In the genomic region with DNA sequence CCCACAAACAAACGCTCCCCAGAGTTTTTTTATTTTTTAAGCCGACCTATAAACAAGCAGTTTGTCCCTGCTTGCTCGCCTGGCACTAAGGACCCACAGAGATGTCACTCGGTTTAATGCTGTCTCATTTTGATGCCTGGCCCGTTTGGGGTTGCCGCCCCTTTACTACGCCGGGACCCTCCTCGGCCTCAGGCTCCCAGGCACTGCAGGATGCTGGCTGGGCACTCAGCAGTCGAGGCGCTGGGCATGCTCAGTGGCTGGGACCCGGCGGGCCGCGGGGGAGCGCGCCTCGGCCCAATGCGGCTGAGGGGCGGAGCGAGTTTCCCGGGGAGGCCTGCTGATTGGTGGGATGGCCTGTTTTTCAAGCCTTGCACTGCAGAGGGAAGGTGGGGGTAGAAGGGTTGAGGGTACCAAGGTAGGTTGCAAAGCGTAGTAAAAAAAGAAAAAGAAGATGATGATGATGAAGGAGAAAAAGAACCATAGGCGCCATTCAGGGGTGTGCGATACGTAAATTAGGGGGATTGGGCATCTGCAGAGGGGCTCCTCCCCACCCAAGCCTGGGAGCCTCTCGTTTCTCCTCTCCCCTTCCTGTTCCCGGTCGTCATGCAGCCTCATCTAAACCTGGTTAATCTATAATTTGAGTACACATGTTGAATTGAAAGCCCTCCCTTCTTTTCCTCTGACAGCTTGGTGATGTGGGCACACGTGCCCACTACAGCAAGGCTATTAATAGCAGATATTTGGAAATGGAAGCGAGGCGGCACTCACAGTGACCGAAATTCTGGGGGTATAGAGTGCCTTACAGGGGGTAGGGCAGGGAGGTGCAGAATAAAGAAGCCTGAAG, we compare ENCODE assay signal across 1 cellular context.
TF ChIP-seq lines count a peak whose summit lies in the region.

No MANE protein-coding gene starts in this region.

TF ChIP-seq in HepG2, 621 proteins besides CTCF, POLR2A, EP300 and RAD21 (continued from another document and continues in another):
- TF ChIP-seq, protein P1, sequence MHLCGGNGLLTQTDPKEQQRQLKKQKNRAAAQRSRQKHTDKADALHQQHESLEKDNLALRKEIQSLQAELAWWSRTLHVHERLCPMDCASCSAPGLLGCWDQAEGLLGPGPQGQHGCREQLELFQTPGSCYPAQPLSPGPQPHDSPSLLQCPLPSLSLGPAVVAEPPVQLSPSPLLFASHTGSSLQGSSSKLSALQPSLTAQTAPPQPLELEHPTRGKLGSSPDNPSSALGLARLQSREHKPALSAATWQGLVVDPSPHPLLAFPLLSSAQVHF (CRISPR knock-in tag; IDR thresholded peaks at IDR 0.05): no peak
- TF ChIP-seq NR1H2 (CRISPR knock-in tag; IDR thresholded peaks at IDR 0.05; ENCODE audit: borderline replicate concordance, low read depth) (no peak), NCOA5 (CRISPR knock-in tag; IDR thresholded peaks at IDR 0.05) (no peak), ZNF34 (CRISPR knock-in tag; IDR thresholded peaks at IDR 0.05; ENCODE audit: borderline replicate concordance) (no peak), TCF12 (IDR thresholded peaks at IDR 0.05) (no peak), TCF12 (CRISPR knock-in tag; IDR thresholded peaks at IDR 0.05) (no peak; the same call in 1 of the 2 replicates), SOX5 (CRISPR knock-in tag; IDR thresholded peaks at IDR 0.05; ENCODE audit: borderline replicate concordance) (0 out of 2 replicates have a peak, but pooled peaks have one; percentile 9), KAT8 (CRISPR knock-in tag; IDR thresholded peaks at IDR 0.05) (peak; percentile 48), AGO2 (optimal IDR thresholded peaks at IDR 0.05; ENCODE audit: low read depth, low read length) (peak; percentile 54), NR3C1 (CRISPR knock-in tag; IDR thresholded peaks at IDR 0.05) (no peak), REPIN1 (CRISPR knock-in tag; IDR thresholded peaks at IDR 0.05; ENCODE audit: borderline replicate concordance, low read depth) (no peak), FLYWCH1 (CRISPR knock-in tag; IDR thresholded peaks at IDR 0.05) (no peak), ZBTB8A (CRISPR knock-in tag; IDR thresholded peaks at IDR 0.05; ENCODE audit: borderline replicate concordance, low read depth) (no peak), ZBTB42 (CRISPR knock-in tag; IDR thresholded peaks at IDR 0.05) (no peak), CBFB (CRISPR knock-in tag; IDR thresholded peaks at IDR 0.05) (no peak), MTA1 (CRISPR knock-in tag; IDR thresholded peaks at IDR 0.05; ENCODE audit: borderline replicate concordance) (no peak), ZNF550 (CRISPR knock-in tag; IDR thresholded peaks at IDR 0.05; ENCODE audit: borderline replicate concordance) (no peak; the same call in 1 of the 2 replicates), MXD4 (CRISPR knock-in tag; IDR thresholded peaks at IDR 0.05) (no peak), ETV5 (CRISPR knock-in tag; IDR thresholded peaks at IDR 0.05; ENCODE audit: borderline replicate concordance) (0 out of 2 replicates have a peak, but pooled peaks have one; percentile 5), SNAI1 (CRISPR knock-in tag; IDR thresholded peaks at IDR 0.05; ENCODE audit: borderline replicate concordance) (no peak), POLR2AphosphoS5 (IDR thresholded peaks at IDR 0.05; ENCODE audit: low read depth, low read length) (peak; percentile 63), SAFB2 (CRISPR knock-in tag; IDR thresholded peaks at IDR 0.05; ENCODE audit: borderline replicate concordance, low read depth) (no peak), TEAD3 (CRISPR knock-in tag; optimal IDR thresholded peaks at IDR 0.05; ENCODE audit: borderline replicate concordance) (peak; percentile 4), RBM22 (optimal IDR thresholded peaks at IDR 0.05; ENCODE audit: low read length) (no peak), ZNF670 (CRISPR knock-in tag; IDR thresholded peaks at IDR 0.05; ENCODE audit: borderline replicate concordance) (no peak), ADNP (CRISPR knock-in tag; IDR thresholded peaks at IDR 0.05) (no peak), YEATS4 (CRISPR knock-in tag; IDR thresholded peaks at IDR 0.05; ENCODE audit: borderline replicate concordance) (0 out of 2 replicates have a peak, but pooled peaks have one; percentile 3), ZFP36 (IDR thresholded peaks at IDR 0.05; ENCODE audit: borderline replicate concordance, low read depth, low read length, partially characterized antibody) (no peak), SALL1 (CRISPR knock-in tag; IDR thresholded peaks at IDR 0.05) (peak; percentile 23; the same call in 1 of the 2 replicates), ZFP1 (CRISPR knock-in tag; IDR thresholded peaks at IDR 0.05) (no peak), ZNF737 (CRISPR knock-in tag; IDR thresholded peaks at IDR 0.05; ENCODE audit: borderline replicate concordance) (no peak), THAP11 (CRISPR knock-in tag; IDR thresholded peaks at IDR 0.05) (no peak), TBP (CRISPR knock-in tag; IDR thresholded peaks at IDR 0.05) (no peak), AGO1 (IDR thresholded peaks at IDR 0.05; ENCODE audit: low read depth, low read length, poor library complexity, severe bottlenecking) (peak; percentile 72), ZNF724P (CRISPR knock-in tag; IDR thresholded peaks at IDR 0.05; ENCODE audit: borderline replicate concordance) (no peak), ZNF615 (CRISPR knock-in tag; IDR thresholded peaks at IDR 0.05; ENCODE audit: borderline replicate concordance) (no peak), RFX5 (IDR thresholded peaks at IDR 0.05; ENCODE audit: low read depth, low read length) (no peak), ELF4 (CRISPR knock-in tag; IDR thresholded peaks at IDR 0.05; ENCODE audit: borderline replicate concordance) (no peak), PRPF4 (IDR thresholded peaks at IDR 0.05; ENCODE audit: low read depth, low read length, poor library complexity, severe bottlenecking) (no peak), RBM39 (IDR thresholded peaks at IDR 0.05; ENCODE audit: low read depth, low read length, poor library complexity, severe bottlenecking) (peak; percentile 83), DMAP1 (CRISPR knock-in tag; IDR thresholded peaks at IDR 0.05) (peak; percentile 66)
- TF ChIP-seq, protein P2, sequence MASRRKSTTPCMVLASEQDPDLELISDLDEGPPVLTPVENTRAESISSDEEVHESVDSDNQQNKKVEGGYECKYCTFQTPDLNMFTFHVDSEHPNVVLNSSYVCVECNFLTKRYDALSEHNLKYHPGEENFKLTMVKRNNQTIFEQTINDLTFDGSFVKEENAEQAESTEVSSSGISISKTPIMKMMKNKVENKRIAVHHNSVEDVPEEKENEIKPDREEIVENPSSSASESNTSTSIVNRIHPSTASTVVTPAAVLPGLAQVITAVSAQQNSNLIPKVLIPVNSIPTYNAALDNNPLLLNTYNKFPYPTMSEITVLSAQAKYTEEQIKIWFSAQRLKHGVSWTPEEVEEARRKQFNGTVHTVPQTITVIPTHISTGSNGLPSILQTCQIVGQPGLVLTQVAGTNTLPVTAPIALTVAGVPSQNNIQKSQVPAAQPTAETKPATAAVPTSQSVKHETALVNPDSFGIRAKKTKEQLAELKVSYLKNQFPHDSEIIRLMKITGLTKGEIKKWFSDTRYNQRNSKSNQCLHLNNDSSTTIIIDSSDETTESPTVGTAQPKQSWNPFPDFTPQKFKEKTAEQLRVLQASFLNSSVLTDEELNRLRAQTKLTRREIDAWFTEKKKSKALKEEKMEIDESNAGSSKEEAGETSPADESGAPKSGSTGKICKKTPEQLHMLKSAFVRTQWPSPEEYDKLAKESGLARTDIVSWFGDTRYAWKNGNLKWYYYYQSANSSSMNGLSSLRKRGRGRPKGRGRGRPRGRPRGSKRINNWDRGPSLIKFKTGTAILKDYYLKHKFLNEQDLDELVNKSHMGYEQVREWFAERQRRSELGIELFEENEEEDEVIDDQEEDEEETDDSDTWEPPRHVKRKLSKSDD (CRISPR knock-in tag; IDR thresholded peaks at IDR 0.05; ENCODE audit: low read depth): no peak
- TF ChIP-seq, protein P3, sequence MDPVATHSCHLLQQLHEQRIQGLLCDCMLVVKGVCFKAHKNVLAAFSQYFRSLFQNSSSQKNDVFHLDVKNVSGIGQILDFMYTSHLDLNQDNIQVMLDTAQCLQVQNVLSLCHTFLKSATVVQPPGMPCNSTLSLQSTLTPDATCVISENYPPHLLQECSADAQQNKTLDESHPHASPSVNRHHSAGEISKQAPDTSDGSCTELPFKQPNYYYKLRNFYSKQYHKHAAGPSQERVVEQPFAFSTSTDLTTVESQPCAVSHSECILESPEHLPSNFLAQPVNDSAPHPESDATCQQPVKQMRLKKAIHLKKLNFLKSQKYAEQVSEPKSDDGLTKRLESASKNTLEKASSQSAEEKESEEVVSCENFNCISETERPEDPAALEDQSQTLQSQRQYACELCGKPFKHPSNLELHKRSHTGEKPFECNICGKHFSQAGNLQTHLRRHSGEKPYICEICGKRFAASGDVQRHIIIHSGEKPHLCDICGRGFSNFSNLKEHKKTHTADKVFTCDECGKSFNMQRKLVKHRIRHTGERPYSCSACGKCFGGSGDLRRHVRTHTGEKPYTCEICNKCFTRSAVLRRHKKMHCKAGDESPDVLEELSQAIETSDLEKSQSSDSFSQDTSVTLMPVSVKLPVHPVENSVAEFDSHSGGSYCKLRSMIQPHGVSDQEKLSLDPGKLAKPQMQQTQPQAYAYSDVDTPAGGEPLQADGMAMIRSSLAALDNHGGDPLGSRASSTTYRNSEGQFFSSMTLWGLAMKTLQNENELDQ (CRISPR knock-in tag; IDR thresholded peaks at IDR 0.05; ENCODE audit: borderline replicate concordance): no peak
- TF ChIP-seq, protein P4, sequence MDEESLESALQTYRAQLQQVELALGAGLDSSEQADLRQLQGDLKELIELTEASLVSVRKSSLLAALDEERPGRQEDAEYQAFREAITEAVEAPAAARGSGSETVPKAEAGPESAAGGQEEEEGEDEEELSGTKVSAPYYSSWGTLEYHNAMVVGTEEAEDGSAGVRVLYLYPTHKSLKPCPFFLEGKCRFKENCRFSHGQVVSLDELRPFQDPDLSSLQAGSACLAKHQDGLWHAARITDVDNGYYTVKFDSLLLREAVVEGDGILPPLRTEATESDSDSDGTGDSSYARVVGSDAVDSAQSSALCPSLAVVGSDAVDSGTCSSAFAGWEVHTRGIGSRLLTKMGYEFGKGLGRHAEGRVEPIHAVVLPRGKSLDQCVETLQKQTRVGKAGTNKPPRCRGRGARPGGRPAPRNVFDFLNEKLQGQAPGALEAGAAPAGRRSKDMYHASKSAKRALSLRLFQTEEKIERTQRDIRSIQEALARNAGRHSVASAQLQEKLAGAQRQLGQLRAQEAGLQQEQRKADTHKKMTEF (CRISPR knock-in tag; IDR thresholded peaks at IDR 0.05): no peak; the same call in 1 of the 2 replicates
- TF ChIP-seq, protein P5, sequence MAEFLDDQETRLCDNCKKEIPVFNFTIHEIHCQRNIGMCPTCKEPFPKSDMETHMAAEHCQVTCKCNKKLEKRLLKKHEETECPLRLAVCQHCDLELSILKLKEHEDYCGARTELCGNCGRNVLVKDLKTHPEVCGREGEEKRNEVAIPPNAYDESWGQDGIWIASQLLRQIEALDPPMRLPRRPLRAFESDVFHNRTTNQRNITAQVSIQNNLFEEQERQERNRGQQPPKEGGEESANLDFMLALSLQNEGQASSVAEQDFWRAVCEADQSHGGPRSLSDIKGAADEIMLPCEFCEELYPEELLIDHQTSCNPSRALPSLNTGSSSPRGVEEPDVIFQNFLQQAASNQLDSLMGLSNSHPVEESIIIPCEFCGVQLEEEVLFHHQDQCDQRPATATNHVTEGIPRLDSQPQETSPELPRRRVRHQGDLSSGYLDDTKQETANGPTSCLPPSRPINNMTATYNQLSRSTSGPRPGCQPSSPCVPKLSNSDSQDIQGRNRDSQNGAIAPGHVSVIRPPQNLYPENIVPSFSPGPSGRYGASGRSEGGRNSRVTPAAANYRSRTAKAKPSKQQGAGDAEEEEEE (CRISPR knock-in tag; IDR thresholded peaks at IDR 0.05; ENCODE audit: borderline replicate concordance): no peak
- TF ChIP-seq, protein P6, sequence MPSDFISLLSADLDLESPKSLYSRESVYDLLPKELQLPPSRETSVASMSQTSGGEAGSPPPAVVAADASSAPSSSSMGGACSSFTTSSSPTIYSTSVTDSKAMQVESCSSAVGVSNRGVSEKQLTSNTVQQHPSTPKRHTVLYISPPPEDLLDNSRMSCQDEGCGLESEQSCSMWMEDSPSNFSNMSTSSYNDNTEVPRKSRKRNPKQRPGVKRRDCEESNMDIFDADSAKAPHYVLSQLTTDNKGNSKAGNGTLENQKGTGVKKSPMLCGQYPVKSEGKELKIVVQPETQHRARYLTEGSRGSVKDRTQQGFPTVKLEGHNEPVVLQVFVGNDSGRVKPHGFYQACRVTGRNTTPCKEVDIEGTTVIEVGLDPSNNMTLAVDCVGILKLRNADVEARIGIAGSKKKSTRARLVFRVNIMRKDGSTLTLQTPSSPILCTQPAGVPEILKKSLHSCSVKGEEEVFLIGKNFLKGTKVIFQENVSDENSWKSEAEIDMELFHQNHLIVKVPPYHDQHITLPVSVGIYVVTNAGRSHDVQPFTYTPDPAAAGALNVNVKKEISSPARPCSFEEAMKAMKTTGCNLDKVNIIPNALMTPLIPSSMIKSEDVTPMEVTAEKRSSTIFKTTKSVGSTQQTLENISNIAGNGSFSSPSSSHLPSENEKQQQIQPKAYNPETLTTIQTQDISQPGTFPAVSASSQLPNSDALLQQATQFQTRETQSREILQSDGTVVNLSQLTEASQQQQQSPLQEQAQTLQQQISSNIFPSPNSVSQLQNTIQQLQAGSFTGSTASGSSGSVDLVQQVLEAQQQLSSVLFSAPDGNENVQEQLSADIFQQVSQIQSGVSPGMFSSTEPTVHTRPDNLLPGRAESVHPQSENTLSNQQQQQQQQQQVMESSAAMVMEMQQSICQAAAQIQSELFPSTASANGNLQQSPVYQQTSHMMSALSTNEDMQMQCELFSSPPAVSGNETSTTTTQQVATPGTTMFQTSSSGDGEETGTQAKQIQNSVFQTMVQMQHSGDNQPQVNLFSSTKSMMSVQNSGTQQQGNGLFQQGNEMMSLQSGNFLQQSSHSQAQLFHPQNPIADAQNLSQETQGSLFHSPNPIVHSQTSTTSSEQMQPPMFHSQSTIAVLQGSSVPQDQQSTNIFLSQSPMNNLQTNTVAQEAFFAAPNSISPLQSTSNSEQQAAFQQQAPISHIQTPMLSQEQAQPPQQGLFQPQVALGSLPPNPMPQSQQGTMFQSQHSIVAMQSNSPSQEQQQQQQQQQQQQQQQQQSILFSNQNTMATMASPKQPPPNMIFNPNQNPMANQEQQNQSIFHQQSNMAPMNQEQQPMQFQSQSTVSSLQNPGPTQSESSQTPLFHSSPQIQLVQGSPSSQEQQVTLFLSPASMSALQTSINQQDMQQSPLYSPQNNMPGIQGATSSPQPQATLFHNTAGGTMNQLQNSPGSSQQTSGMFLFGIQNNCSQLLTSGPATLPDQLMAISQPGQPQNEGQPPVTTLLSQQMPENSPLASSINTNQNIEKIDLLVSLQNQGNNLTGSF (CRISPR knock-in tag; IDR thresholded peaks at IDR 0.05): no peak
- TF ChIP-seq, protein P7, sequence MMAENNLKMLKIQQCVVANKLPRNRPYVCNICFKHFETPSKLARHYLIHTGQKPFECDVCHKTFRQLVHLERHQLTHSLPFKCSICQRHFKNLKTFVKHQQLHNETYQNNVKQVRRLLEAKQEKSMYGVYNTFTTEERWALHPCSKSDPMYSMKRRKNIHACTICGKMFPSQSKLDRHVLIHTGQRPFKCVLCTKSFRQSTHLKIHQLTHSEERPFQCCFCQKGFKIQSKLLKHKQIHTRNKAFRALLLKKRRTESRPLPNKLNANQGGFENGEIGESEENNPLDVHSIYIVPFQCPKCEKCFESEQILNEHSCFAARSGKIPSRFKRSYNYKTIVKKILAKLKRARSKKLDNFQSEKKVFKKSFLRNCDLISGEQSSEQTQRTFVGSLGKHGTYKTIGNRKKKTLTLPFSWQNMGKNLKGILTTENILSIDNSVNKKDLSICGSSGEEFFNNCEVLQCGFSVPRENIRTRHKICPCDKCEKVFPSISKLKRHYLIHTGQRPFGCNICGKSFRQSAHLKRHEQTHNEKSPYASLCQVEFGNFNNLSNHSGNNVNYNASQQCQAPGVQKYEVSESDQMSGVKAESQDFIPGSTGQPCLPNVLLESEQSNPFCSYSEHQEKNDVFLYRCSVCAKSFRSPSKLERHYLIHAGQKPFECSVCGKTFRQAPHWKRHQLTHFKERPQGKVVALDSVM (CRISPR knock-in tag; IDR thresholded peaks at IDR 0.05): no peak
